8 cellular contexts compared by ENCODE assay signal in the genomic region with DNA sequence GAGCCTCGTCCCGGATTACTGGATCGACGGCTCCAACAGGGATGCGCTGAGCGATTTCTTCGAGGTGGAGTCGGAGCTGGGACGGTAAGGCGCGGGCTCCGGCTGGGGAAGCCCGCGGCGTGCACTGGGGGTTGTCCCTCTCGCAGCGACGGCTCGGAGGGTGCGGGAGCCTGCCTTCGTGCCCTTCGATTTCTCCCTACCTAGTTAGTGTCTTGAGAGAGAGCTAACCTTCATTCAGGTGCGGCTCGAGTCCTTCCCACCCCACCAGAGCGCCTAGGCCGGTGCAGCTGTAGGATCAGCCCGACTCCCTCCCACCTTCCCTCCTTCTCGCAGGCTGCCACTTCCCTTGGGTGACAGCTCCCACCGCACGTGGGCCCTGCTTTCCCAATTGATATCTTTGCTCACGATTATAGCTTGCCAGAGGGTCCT. TPM values are rescaled to one million over a fixed set of nuclear protein-coding genes. Genes with fewer than 3 reads are reported as not detected.
DNase-seq lines count a peak whose midpoint lies in the region; ATAC-seq and TF ChIP-seq lines count a peak whose summit lies in the region.

No MANE protein-coding gene starts in this region.

- H3K9ac ChIP-seq in subcutaneous abdominal adipose tissue (ENCODE audit: low read length in 5 of 5) = no peak overlapping the region

- H3K27me3 ChIP-seq in DOHH2 (ENCODE audit: control insufficient read depth, low read length) (peaks cover 13% of the 10 kb centered on the region), ascending aorta (no peaks in the 10 kb centered on the region), lower lobe of right lung (ENCODE audit: low read depth) (peaks cover 22% of the 10 kb centered on the region), subcutaneous abdominal adipose tissue (ENCODE audit: control insufficient read depth in 5 of 5, insufficient read depth in 4 of 5, low read length in 5 of 5) (peaks cover 0 to 29% (median 18%) of the 10 kb centered on the region in 5 donors)

- intact Hi-C loops in ascending aorta (cut with DNase I) (no loop called here), lower lobe of right lung (cut with DNase I) (no loop called here)

- ATAC-seq in GM19467 (IDR thresholded peaks at IDR 0.05; ENCODE audit: unreplicated experiment) (peak; percentile 30), HG03457 (IDR thresholded peaks at IDR 0.05; ENCODE audit: unreplicated experiment) (peak; percentile 25), lower lobe of right lung (peak in 1 of 2 donors; percentile 48)

- H4K20me1 ChIP-seq in DOHH2 (ENCODE audit: control insufficient read depth, insufficient read depth, low read depth, low read length) = no peaks in the 10 kb centered on the region

- H3K9me3 ChIP-seq in DOHH2 (ENCODE audit: control insufficient read depth, insufficient read depth, low read length) (no peaks in the 10 kb centered on the region), ascending aorta (no peaks in the 10 kb centered on the region), lower lobe of right lung (no peaks in the 10 kb centered on the region), subcutaneous abdominal adipose tissue (ENCODE audit: control insufficient read depth in 5 of 5, low read length in 5 of 5) (no peaks in the 10 kb centered on the region)

- no peaks in the 10 kb centered on the region for H3F3A ChIP-seq in DOHH2 (ENCODE audit: control insufficient read depth, insufficient read depth)

- H3K36me3 ChIP-seq in DOHH2 (ENCODE audit: control insufficient read depth, low read length) (no peaks in the 10 kb centered on the region), ascending aorta (no peaks in the 10 kb centered on the region), lower lobe of right lung (no peaks in the 10 kb centered on the region), subcutaneous abdominal adipose tissue (ENCODE audit: control insufficient read depth in 5 of 5, insufficient read depth in 5 of 5, low read length in 5 of 5) (no peaks in the 10 kb centered on the region)

- H3K4me2 ChIP-seq in DOHH2 (ENCODE audit: low read length) = peak overlapping the region; percentile 64

- H3K27ac ChIP-seq in DOHH2 (ENCODE audit: low read depth, low read length) (no peak overlapping the region), ascending aorta (no peak overlapping the region), lower lobe of right lung (no peak overlapping the region), subcutaneous abdominal adipose tissue (ENCODE audit: low read depth, low read length) (no peak overlapping the region)

- H3K4me1 ChIP-seq in DOHH2 (ENCODE audit: control insufficient read depth, low read length) (peaks cover 34% of the 10 kb centered on the region), ascending aorta (peaks cover 3 to 11% of the 10 kb centered on the region in 2 donors), lower lobe of right lung (peaks cover 16% of the 10 kb centered on the region), subcutaneous abdominal adipose tissue (ENCODE audit: control insufficient read depth in 5 of 5, insufficient read depth in 5 of 5, low read length in 5 of 5) (peaks cover 1 to 18% (median 14%) of the 10 kb centered on the region in 5 donors)

- H3K9me2 ChIP-seq in DOHH2 (replicated peaks; ENCODE audit: control insufficient read depth, low read length) = no peaks in the 10 kb centered on the region

- H3K79me2 ChIP-seq in DOHH2 (ENCODE audit: control insufficient read depth, low read length) = peaks cover 40% of the 10 kb centered on the region

- TF ChIP-seq CTCF in DOHH2 (IDR thresholded peaks at IDR 0.05; ENCODE audit: low read depth, low read length, poor library complexity, severe bottlenecking) (no peak), ascending aorta (IDR thresholded peaks at IDR 0.05) (no peak), lower lobe of right lung (IDR thresholded peaks at IDR 0.05) (no peak)

- peak overlapping the region; percentile 73 for H3K4me3 ChIP-seq in DOHH2 (ENCODE audit: low read length)
- peak overlapping the region; percentile 75 to 89 for H3K4me3 ChIP-seq in ascending aorta
- H3K4me3 ChIP-seq in lower lobe of right lung = peak overlapping the region; percentile 63
- H3K4me3 ChIP-seq in subcutaneous abdominal adipose tissue (ENCODE audit: low read depth in 1 of 5, low read length in 5 of 5) = peak overlapping the region in 4 of 5 donors; percentile 60 to 66 (median 64)

- DNase-seq in ascending aorta (ENCODE audit: low spot score in 2 of 2) (no peak), lower lobe of right lung (no peak), HuH-7.5 (ENCODE audit: low spot score) (no peak), medulla oblongata (ENCODE audit: extremely low spot score) (no peak)

RNA-seq across cellular contexts. Expression of gene CAMK4, which starts 0.4 kb away (rescaled TPM):
- total RNA-seq in ascending aorta (under 0.01 TPM), lower lobe of right lung (2.7 TPM)
